ENCODE assay signal across 8 cellular contexts in the genomic region with DNA sequence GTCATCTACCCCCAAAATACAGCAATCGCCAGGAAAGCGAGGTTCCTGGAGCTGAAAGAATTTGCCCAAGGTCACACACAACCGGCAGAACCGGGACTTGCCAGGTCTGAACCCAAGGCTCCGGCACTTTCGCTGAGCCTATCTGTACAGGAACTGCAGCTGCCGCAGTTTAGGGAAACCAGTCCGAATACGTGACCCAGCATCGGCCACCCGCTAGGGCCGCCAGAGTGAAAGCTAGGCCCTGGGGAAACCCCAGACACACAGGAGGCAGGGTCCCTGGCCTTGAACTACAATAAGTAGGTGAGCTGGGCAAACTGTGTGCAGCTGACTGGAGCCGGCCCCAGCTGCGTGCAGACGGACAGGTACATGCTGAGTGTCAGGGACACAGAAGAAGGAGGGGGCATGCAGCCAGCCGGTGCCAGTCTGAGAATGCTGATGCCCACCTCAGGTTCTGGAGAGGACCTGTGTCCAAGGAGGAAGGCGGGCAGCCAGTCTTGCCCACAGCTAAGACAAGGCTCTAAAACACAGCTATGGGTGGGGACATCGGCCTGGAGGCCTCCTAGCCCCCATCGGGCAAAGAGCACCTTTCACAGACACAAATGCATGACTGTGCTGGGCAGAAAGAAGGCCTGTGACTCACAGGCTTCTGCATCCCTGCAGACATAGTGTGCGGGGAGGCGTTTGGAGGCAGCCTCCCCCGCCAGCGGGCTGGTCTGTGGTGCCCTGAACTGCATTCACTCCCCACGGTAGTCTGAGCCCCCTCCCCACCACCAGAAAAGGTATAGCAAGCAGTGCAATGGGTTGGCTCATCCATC.
DNase-seq lines count a peak whose midpoint lies in the region; ATAC-seq and TF ChIP-seq lines count a peak whose summit lies in the region.

No MANE protein-coding gene starts in this region.

- TF ChIP-seq CTCF in GM12864 (IDR thresholded peaks at IDR 0.05; ENCODE audit: low read depth, low read length, missing control alignments): peak; percentile 7

- in situ Hi-C loops in ACHN (cut with HindIII; ENCODE audit: low pct_ligation_motif_present, low pct_unique_long_range_greater_than_20kb, low sequenced_read_pairs): no loop called here

- DNase-seq in GM12864 (ENCODE audit: low read depth) (peak; percentile 21), NCI-H526 (lab: John Stamatoyannopoulos, UW) (peak; percentile 41 to 81), left lobe of liver (ENCODE audit: low spot score) (peak; percentile 42), nucleus accumbens (lab: John Stamatoyannopoulos, UW) (no peak), ACHN (no peak), NCI-H146 (lab: John Stamatoyannopoulos, UW) (no peak), midbrain (lab: John Stamatoyannopoulos, UW) (no peak)

- peak overlapping the region; percentile 6; the same call in 1 of the 2 replicates for H3K4me3 ChIP-seq in GM12864 (ENCODE audit: low read depth, low read length)

- peak; percentile 70 for ATAC-seq in GM21737 (IDR thresholded peaks at IDR 0.05; ENCODE audit: unreplicated experiment)
- peak; percentile 43 for ATAC-seq in left lobe of liver

Comparison
In these comparisons a context has a peak if more than half of its experiments do, and no peak if none do; other contexts are left out.
1. DNase-seq: peak in GM12864 (single experiment), NCI-H526 (2 of 2) and left lobe of liver (single experiment); none in nucleus accumbens (0 of 56), ACHN (single experiment), NCI-H146 (single experiment) and midbrain (single experiment).